In the genomic region with DNA sequence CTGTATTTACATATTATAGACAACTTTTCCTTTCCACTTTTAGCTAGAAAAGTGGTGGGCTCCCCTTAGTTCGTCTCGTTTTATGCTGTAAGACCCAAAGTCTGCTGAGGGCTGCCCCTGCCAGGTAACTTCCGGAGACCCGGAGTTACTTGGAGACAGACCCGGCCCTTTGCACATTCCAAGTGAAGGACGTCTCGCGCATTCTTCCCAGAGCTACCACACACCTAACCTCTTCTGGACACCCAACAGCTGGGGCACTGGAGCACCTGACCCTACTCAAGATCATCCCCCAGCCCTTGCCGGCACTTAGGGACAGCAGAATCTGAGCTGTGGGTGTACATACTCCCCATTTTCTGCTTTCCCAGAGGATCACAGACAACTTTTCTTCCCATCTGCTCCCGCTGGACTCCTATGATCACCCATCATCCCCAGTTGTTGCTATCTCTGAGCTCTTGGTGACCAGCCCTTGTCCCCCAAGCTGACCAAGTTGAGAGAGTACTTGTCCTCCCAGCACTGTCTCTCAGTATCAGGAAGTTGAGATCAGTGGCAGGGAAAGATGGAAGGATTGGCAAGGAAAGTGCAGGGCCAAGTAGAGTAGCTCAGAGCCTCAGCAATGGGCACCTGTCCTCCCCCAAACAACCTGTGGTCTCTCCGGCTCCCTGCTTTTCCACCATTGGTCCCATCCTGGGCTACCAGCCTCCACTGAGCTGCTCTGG, we compare ENCODE assay signal across 28 cellular contexts. TPM values are rescaled to one million over a fixed set of nuclear protein-coding genes. Genes with fewer than 3 reads are reported as not detected.
A peak's percentile ranks its signal among the peaks of the same experiment; 100 is the strongest.
DNase-seq lines count a peak whose midpoint lies in the region; TF ChIP-seq lines count a peak whose summit lies in the region.
"Had no signal": no experiment of that assay in that cellular context is flagged by ENCODE, and none has a peak within 500 bp of the region (broad histone marks: within the 10 kb centered on the region; RNA-seq: fewer than 3 reads in every experiment).

No MANE protein-coding gene starts in this region.

- peak overlapping the region in 1 of 4 donors; percentile 61 for H3K4me3 Mint-ChIP-seq in IgD-negative memory B cell
- H3K4me3 Mint-ChIP-seq: activated CD4-positive, alpha-beta memory T cell treated with anti-CD3 and anti-CD28 coated beads, Interleukin-2, amount 10 ng/mL, durations not matched to agents 7 days and 5 days; B cell; stimulated activated naive CD8-positive, alpha-beta T cell treated with anti-CD3 and anti-CD28 coated beads, Interleukin-15, Interleukin-2, amounts not matched to agents 100 ng/mL and 50 ng/mL, for 24 hours had no signal

- no peak overlapping the region for H3K9ac ChIP-seq in iPS-20b (ENCODE audit: low read depth, low read length)

- H3K79me2 ChIP-seq in osteoblast (ENCODE audit: insufficient read depth, low read length), result peaks cover 26% of the 10 kb centered on the region

- H3K9me3 Mint-ChIP-seq in IgD-negative memory B cell, result peaks cover 2 to 14% (median 8%) of the 10 kb centered on the region in 3 donors
- H3K9me3 Mint-ChIP-seq: activated CD4-positive, alpha-beta memory T cell treated with anti-CD3 and anti-CD28 coated beads, Interleukin-2, amount 10 ng/mL, durations not matched to agents 7 days and 5 days; HFFc6; stimulated activated naive CD8-positive, alpha-beta T cell treated with anti-CD3 and anti-CD28 coated beads, Interleukin-15, Interleukin-2, amounts not matched to agents 100 ng/mL and 50 ng/mL, for 24 hours had no signal

- in situ Hi-C loops in GM13976 (cut with MboI; ENCODE audit: low sequenced_read_pairs, unreplicated experiment), result no loop called here

- H3K36me3 Mint-ChIP-seq in IgD-negative memory B cell, result no peaks in the 10 kb centered on the region

- H3K9me3 ChIP-seq in iPS-20b (ENCODE audit: insufficient read depth, low read depth, low read length), result peaks cover 4% of the 10 kb centered on the region; the same call in 1 of the 2 replicates
- no peaks in the 10 kb centered on the region for H3K9me3 ChIP-seq in osteoblast (ENCODE audit: low read depth, low read length)
- H3K9me3 ChIP-seq: gastrocnemius medialis, ovary, thoracic aorta had no signal

- no peaks in the 10 kb centered on the region for H4K20me1 ChIP-seq in osteoblast (ENCODE audit: insufficient read depth, low read length)

- H3K27me3 Mint-ChIP-seq in IgD-negative memory B cell, result peaks cover 68% of the 10 kb centered on the region

- H3K4me1 Mint-ChIP-seq in IgD-negative memory B cell, result peaks cover 3 to 7% (median 7%) of the 10 kb centered on the region in 3 donors

- H3K27ac Mint-ChIP-seq in IgD-negative memory B cell, result peak overlapping the region; percentile 80 to 98 (median 82)
- H3K27ac Mint-ChIP-seq: activated CD4-positive, alpha-beta memory T cell treated with anti-CD3 and anti-CD28 coated beads, Interleukin-2, amount 10 ng/mL, durations not matched to agents 7 days and 5 days; activated naive CD4-positive, alpha-beta T cell treated with anti-CD3 and anti-CD28 coated beads, Interleukin-2, amount 50 U/mL, for 72 hours; B cell; HFFc6; stimulated activated naive CD8-positive, alpha-beta T cell treated with anti-CD3 and anti-CD28 coated beads, Interleukin-15, Interleukin-2, amounts not matched to agents 100 ng/mL and 50 ng/mL, for 24 hours had no signal

- peaks cover 100% of the 10 kb centered on the region for H3K27me3 ChIP-seq in iPS-20b (ENCODE audit: insufficient read depth, low read length)
- peaks cover 62% of the 10 kb centered on the region for H3K27me3 ChIP-seq in osteoblast (ENCODE audit: insufficient read depth, low read length)

- no peaks in the 10 kb centered on the region for H3K36me3 ChIP-seq in iPS-20b (ENCODE audit: insufficient read depth, low read depth, low read length)
- no peaks in the 10 kb centered on the region for H3K36me3 ChIP-seq in osteoblast (ENCODE audit: insufficient read depth, low read length)
- H3K36me3 ChIP-seq: gastrocnemius medialis, ovary, Peyer's patch, thoracic aorta had no signal

- DNase-seq in GM13976 (ENCODE audit: low spot score), result peak; percentile 22
- DNase-seq in osteoblast (ENCODE audit: insufficient read length, low spot score, missing footprints), result peak; percentile 81
- no peak for DNase-seq in HK-2 (ENCODE audit: unreplicated experiment)
- no peak for DNase-seq in OCI-M2 (lab: John Stamatoyannopoulos, UW; ENCODE audit: unreplicated experiment)
- no peak for DNase-seq in stimulated activated CD4-positive, alpha-beta T cell treated with anti-CD3 and anti-CD28 coated beads, Interleukin-1b, Interleukin-23, amount 100 ng/mL, for 48 hours
- DNase-seq: ACHN; activated CD4-positive, alpha-beta memory T cell treated with anti-CD3 and anti-CD28 coated beads, Interleukin-2, amount 10 ng/mL, durations not matched to agents 7 days and 5 days; activated CD4-positive, CD25-positive, alpha-beta regulatory T cell treated with anti-CD3 and anti-CD28 coated beads, Interleukin-2, amount 50 U/mL, for 72 hours; activated CD8-positive, alpha-beta memory T cell treated with anti-CD3 and anti-CD28 coated beads, Interleukin-2, amount 50 U/mL, for 4 hours; DMS 273 treated with DMSO at 0.1 percent for 48 hours; gastrocnemius medialis; HFFc6; mesenchymal stem cell; NCI-H1048; NCI-H2107; ovary; Peyer's patch; SHP77; stimulated activated CD4-positive, alpha-beta T cell treated with anti-CD3 and anti-CD28 coated beads, Interleukin-2, amount 100 ng/mL, for 24 hours; T-helper 2 cell had no signal

- H3K4me3 ChIP-seq in iPS-20b (ENCODE audit: low read length) (0 out of 2 replicates have a peak overlapping the region, but pooled peaks have one; percentile 61), osteoblast (ENCODE audit: insufficient read depth, low read length) (no peak overlapping the region)
- H3K4me3 ChIP-seq: gastrocnemius medialis, K562, ovary, Peyer's patch, smooth muscle cell, thoracic aorta had no signal

- TF ChIP-seq CTCF in GM13976 (IDR thresholded peaks at IDR 0.05; ENCODE audit: borderline replicate concordance, control extremely low read depth, extremely low read depth, insufficient read depth, missing control alignments) (no peak), osteoblast (IDR thresholded peaks at IDR 0.05; ENCODE audit: extremely low read depth, low read depth, low read length) (no peak)

- no peak overlapping the region for H3K27ac ChIP-seq in iPS-20b (ENCODE audit: low read length)
- H3K27ac ChIP-seq in osteoblast (ENCODE audit: low read depth, low read length), result no peak overlapping the region
- H3K27ac ChIP-seq: gastrocnemius medialis, ovary, Peyer's patch, thoracic aorta had no signal

- no peak overlapping the region for H3K4me2 ChIP-seq in osteoblast (ENCODE audit: insufficient read depth, low read length)
- H3K4me2 ChIP-seq: smooth muscle cell had no signal

- H3K4me1 ChIP-seq in iPS-20b (ENCODE audit: insufficient read depth, low read length) (peaks cover 17% of the 10 kb centered on the region), osteoblast (ENCODE audit: insufficient read depth, low read length) (peaks cover 10% of the 10 kb centered on the region)

- H2AFZ ChIP-seq in osteoblast (ENCODE audit: low read length), result no peak overlapping the region

RNA-seq across cellular contexts. Expression of a gene that starts 8.4 kb away (rescaled TPM):
- not detected for polyA plus RNA-seq in IgD-negative memory B cell
- total RNA-seq in osteoblast, result 53.2 and 54.5 TPM in 2 replicates

Comparison
In these comparisons a context has a peak if more than half of its experiments do, and no peak if none do; other contexts are left out.
1. DNase-seq: peak in GM13976 (single experiment) and osteoblast (single experiment); none in HK-2 (single experiment), OCI-M2 (single experiment) and stimulated activated CD4-positive, alpha-beta T cell treated with anti-CD3 and anti-CD28 coated beads, Interleukin-1b, Interleukin-23, amount 100 ng/mL, for 48 hours (single experiment).